ENCODE assay signal across 1 cellular context in genomic region chr22:38715176-38715764, GRCh38.
TF ChIP-seq lines count a peak whose summit lies in the region.

No MANE protein-coding gene starts in this region.

TF ChIP-seq in K562, 482 proteins besides CTCF, POLR2A, EP300 and RAD21:
- TF ChIP-seq E2F5 (CRISPR knock-in tag; IDR thresholded peaks at IDR 0.05): no peak
- TF ChIP-seq HMG20B (CRISPR knock-in tag; IDR thresholded peaks at IDR 0.05): no peak
- no peak for TF ChIP-seq ZNF174 (CRISPR knock-in tag; IDR thresholded peaks at IDR 0.05)
- TF ChIP-seq CGGBP1 (CRISPR knock-in tag; IDR thresholded peaks at IDR 0.05): no peak
- TF ChIP-seq ZBTB12 (CRISPR knock-in tag; IDR thresholded peaks at IDR 0.05): no peak
- TF ChIP-seq MCM3 (IDR thresholded peaks at IDR 0.05): no peak
- no peak for TF ChIP-seq IRF2 (CRISPR knock-in tag; IDR thresholded peaks at IDR 0.05)
- no peak for TF ChIP-seq HSF4 (CRISPR knock-in tag; IDR thresholded peaks at IDR 0.05; ENCODE audit: borderline replicate concordance)
- no peak for TF ChIP-seq ZBTB49 (CRISPR knock-in tag; IDR thresholded peaks at IDR 0.05; ENCODE audit: borderline replicate concordance)
- TF ChIP-seq KDM2B (CRISPR knock-in tag; IDR thresholded peaks at IDR 0.05): no peak
- TF ChIP-seq TRIM28 (IDR thresholded peaks at IDR 0.05): no peak
- no peak for TF ChIP-seq PCBP1 (IDR thresholded peaks at IDR 0.05; ENCODE audit: low read depth, low read length, poor library complexity, severe bottlenecking)
- TF ChIP-seq KLF13 (tag; IDR thresholded peaks at IDR 0.05; ENCODE audit: borderline replicate concordance, low read depth): no peak
- no peak for TF ChIP-seq COPS2 (conservative IDR thresholded peaks at IDR 0.05)
- no peak for TF ChIP-seq ZNF592 (IDR thresholded peaks at IDR 0.05)
- no peak for TF ChIP-seq CBFA2T3 (IDR thresholded peaks at IDR 0.05)
- no peak for TF ChIP-seq ZNF551 (CRISPR knock-in tag; IDR thresholded peaks at IDR 0.05)
- TF ChIP-seq NFIC (IDR thresholded peaks at IDR 0.05): no peak
- TF ChIP-seq E2F3 (CRISPR knock-in tag; IDR thresholded peaks at IDR 0.05): no peak
- no peak for TF ChIP-seq ADNP (tag; IDR thresholded peaks at IDR 0.05)
